ENCODE assay signal across 17 cellular contexts in the genomic region with DNA sequence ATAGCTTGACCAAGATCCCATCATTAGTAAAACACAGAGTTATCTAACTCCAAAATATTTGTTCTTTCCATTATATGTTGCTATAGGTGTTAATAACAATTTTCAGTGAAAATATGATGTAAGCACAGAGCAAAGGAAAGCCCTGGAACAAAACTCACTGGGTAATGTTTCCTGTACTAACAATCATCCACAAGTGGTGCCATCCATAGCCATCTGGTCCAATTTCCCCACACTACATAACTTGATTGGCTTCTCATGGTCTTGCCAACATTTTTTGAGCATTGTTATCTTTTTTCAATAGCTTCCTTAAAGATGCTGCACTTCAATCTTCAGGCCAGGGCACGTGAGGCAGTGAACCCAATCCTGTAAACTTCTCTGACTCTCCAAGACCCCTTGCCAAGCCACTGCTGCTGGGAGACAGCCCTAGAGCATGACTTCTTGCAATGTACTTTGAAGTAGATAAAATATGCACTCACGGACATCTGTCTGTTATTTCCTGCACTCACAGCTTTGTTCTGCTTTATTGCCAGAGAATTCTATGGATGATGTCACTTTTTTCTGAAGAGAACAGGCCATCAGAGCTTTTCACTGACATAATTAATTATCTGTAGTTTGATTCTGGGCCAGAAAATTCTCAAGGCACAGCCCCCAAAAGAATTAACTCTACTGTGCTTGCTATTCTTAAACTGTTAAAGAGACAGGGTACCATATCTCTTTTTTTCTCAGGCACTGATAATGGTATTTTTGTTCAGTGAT.
DNase-seq lines count a peak whose midpoint lies in the region; ATAC-seq and TF ChIP-seq lines count a peak whose summit lies in the region.
"Had no signal": no experiment of that assay in that cellular context is flagged by ENCODE, and none has a peak within 500 bp of the region (broad histone marks: within the 10 kb centered on the region; RNA-seq: fewer than 3 reads in every experiment).

No MANE protein-coding gene starts in this region.

- DNase-seq in A673 (ENCODE audit: low spot score): peak; percentile 90
- DNase-seq in IMR-90: no peak
- DNase-seq in dermis blood vessel endothelial cell: peak; percentile 96
- DNase-seq in left kidney (ENCODE audit: low read depth, low spot score): peak; percentile 62
- DNase-seq in activated CD4-positive, CD25-positive, alpha-beta regulatory T cell treated with anti-CD3 and anti-CD28 coated beads, Interleukin-2, amount 50 U/mL, for 72 hours: no peak
- DNase-seq in activated naive CD8-positive, alpha-beta T cell treated with anti-CD3 and anti-CD28 coated beads for 36 hours: no peak
- no peak for DNase-seq in RKO (ENCODE audit: low spot score)
- DNase-seq: cerebellar nuclear complex, DMS 273 treated with DMSO at 0.1 percent for 48 hours, NCI-H187 treated with DMSO at 0.1 percent for 48 hours, NCI-H524 treated with DMSO at 0.1 percent for 48 hours, nucleus accumbens had no signal

- H3K4me3 Mint-ChIP-seq in activated naive CD8-positive, alpha-beta T cell treated with anti-CD3 and anti-CD28 coated beads for 36 hours: no peak overlapping the region
- H3K4me3 Mint-ChIP-seq: activated naive CD4-positive, alpha-beta T cell treated with anti-CD3 and anti-CD28 coated beads, Interleukin-2, amount 50 U/mL, for 24 hours had no signal

- no peak for TF ChIP-seq RAD21 in IMR-90 (IDR thresholded peaks at IDR 0.05; ENCODE audit: low read length)

- no peaks in the 10 kb centered on the region for H3K4me1 Mint-ChIP-seq in activated naive CD8-positive, alpha-beta T cell treated with anti-CD3 and anti-CD28 coated beads for 36 hours
- H3K4me1 Mint-ChIP-seq: activated naive CD4-positive, alpha-beta T cell treated with anti-CD3 and anti-CD28 coated beads, Interleukin-2, amount 50 U/mL, for 24 hours had no signal

- no peak for ATAC-seq in IMR-90 (ENCODE audit: low read depth)
- ATAC-seq in GM18498 (IDR thresholded peaks at IDR 0.05; ENCODE audit: unreplicated experiment): no peak

- no peak overlapping the region for H3K27ac Mint-ChIP-seq in activated naive CD8-positive, alpha-beta T cell treated with anti-CD3 and anti-CD28 coated beads for 36 hours
- H3K27ac Mint-ChIP-seq: activated naive CD4-positive, alpha-beta T cell treated with anti-CD3 and anti-CD28 coated beads, Interleukin-2, amount 50 U/mL, for 24 hours had no signal

- H3K9me1 ChIP-seq in IMR-90 (ENCODE audit: insufficient read depth, low read length): no peaks in the 10 kb centered on the region

- H2BK15ac ChIP-seq in IMR-90 (ENCODE audit: low read depth, low read length): no peak overlapping the region; the same call in 2 of the 3 replicates

- H3K4me2 ChIP-seq in IMR-90 (ENCODE audit: low read depth, low read length): no peak overlapping the region

- H2AK9ac ChIP-seq in IMR-90 (replicated peaks; ENCODE audit: low read depth, low read length, poor library complexity): no peak overlapping the region

- H3K36me3 Mint-ChIP-seq in activated naive CD8-positive, alpha-beta T cell treated with anti-CD3 and anti-CD28 coated beads for 36 hours: no peaks in the 10 kb centered on the region
- H3K36me3 Mint-ChIP-seq: activated naive CD4-positive, alpha-beta T cell treated with anti-CD3 and anti-CD28 coated beads, Interleukin-2, amount 50 U/mL, for 24 hours had no signal

- no peak overlapping the region for H3K4me3 ChIP-seq in A673 (ENCODE audit: low read depth, low read length, poor library complexity, severe bottlenecking)
- H3K4me3 ChIP-seq in IMR-90 (ENCODE audit: insufficient read depth, low read depth, low read length): no peak overlapping the region
- H3K4me3 ChIP-seq: lung had no signal

- peaks cover 8% of the 10 kb centered on the region for H3K27me3 Mint-ChIP-seq in activated naive CD8-positive, alpha-beta T cell treated with anti-CD3 and anti-CD28 coated beads for 36 hours

- intact Hi-C loops in A673 (cut with micrococcal nuclease; ENCODE audit: unreplicated experiment) (no loop called here), IMR-90 (cut with micrococcal nuclease) (no loop called here)

- no peak overlapping the region for H3K14ac ChIP-seq in IMR-90 (replicated peaks; ENCODE audit: low read depth, low read length)

- H3K36me3 ChIP-seq in A673 (ENCODE audit: insufficient read depth, low read length, poor library complexity, severe bottlenecking) (no peaks in the 10 kb centered on the region), IMR-90 (ENCODE audit: control insufficient read depth, insufficient read depth, low read length) (no peaks in the 10 kb centered on the region)

- H3K27ac ChIP-seq in A673 (ENCODE audit: low read depth, low read length, poor library complexity, severe bottlenecking) (peak overlapping the region; percentile 69), IMR-90 (ENCODE audit: insufficient read depth, low read length) (no peak overlapping the region)
- H3K27ac ChIP-seq: epithelial cell of prostate, RWPE1 had no signal

- no peaks in the 10 kb centered on the region for H4K20me1 ChIP-seq in IMR-90 (ENCODE audit: insufficient read depth, low read length)

- dilution Hi-C loops in IMR-90 (cut with HindIII; ENCODE audit: low sequenced_read_pairs, unreplicated experiment): no loop called here

- H2BK5ac ChIP-seq in IMR-90 (ENCODE audit: low read depth, low read length, poor library complexity, severe bottlenecking): no peak overlapping the region

- no peak overlapping the region for H2BK20ac ChIP-seq in IMR-90 (ENCODE audit: low read depth, low read length)

- CTCF ChIA-PET in A673 (lab: Charles Lee): no interaction called here
- CTCF ChIA-PET in IMR-90 (lab: Yijun Ruan, JAX): interaction anchor here (0.6 kb wide), 1 partner anchor 12 kb away, joined by 3 read pairs; no protein-coding TSS in a partner anchor

- H3K9me3 Mint-ChIP-seq in activated naive CD8-positive, alpha-beta T cell treated with anti-CD3 and anti-CD28 coated beads for 36 hours: no peaks in the 10 kb centered on the region
- H3K9me3 Mint-ChIP-seq: activated naive CD4-positive, alpha-beta T cell treated with anti-CD3 and anti-CD28 coated beads, Interleukin-2, amount 50 U/mL, for 24 hours had no signal

- H3K4ac ChIP-seq in IMR-90 (ENCODE audit: low read depth, low read length): no peak overlapping the region

- H3K18ac ChIP-seq in IMR-90 (ENCODE audit: low read depth, low read length): no peak overlapping the region; the same call in 1 of the 2 replicates

- BruUV-seq in A673 (replicated peaks; lab: Mats Ljungman, UMichigan): no TSS peak
- BruUV-seq in IMR-90 (replicated peaks; lab: Mats Ljungman, UMichigan): no TSS peak

- H3K9me3 ChIP-seq in A673 (ENCODE audit: low read depth, low read length, poor library complexity, severe bottlenecking): no peaks in the 10 kb centered on the region
- no peaks in the 10 kb centered on the region for H3K9me3 ChIP-seq in IMR-90 (ENCODE audit: control insufficient read depth, insufficient read depth, low read length)

- no CpG with 5 or more reads among the region's 2 CpGs for WGBS in IMR-90 (ENCODE audit: extremely low coverage in 2 of 2, insufficient read length in 1 of 2), 2 experiments

- H2AK5ac ChIP-seq in IMR-90 (ENCODE audit: low read depth, low read length): no peak overlapping the region

- no peak overlapping the region for H2BK120ac ChIP-seq in IMR-90 (ENCODE audit: low read depth, low read length)

- peak overlapping the region; percentile 44 for H2AFZ ChIP-seq in IMR-90 (replicated peaks; ENCODE audit: low read length, poor library complexity)

- no peak overlapping the region for H3K56ac ChIP-seq in IMR-90 (ENCODE audit: extremely low read depth, insufficient read depth, low read length)

- H3K27me3 ChIP-seq in A673 (replicated peaks; ENCODE audit: insufficient read depth, low read depth, low read length, poor library complexity) (no peaks in the 10 kb centered on the region), IMR-90 (ENCODE audit: control insufficient read depth, insufficient read depth, low read length) (0 out of 2 replicates have a peak, but pooled peaks cover 2% of the 10 kb centered on the region)

- no peak overlapping the region; the same call in 1 of the 2 replicates for H4K91ac ChIP-seq in IMR-90 (ENCODE audit: insufficient read depth, low read depth, low read length)

- H3K23ac ChIP-seq in IMR-90 (ENCODE audit: low read depth, low read length): no peak overlapping the region

- TF ChIP-seq CTCF in A673 (conservative IDR thresholded peaks at IDR 0.05; ENCODE audit: low read depth, low read length) (no peak), IMR-90 (conservative IDR thresholded peaks at IDR 0.05; ENCODE audit: low read depth, low read length) (no peak)

- H4K8ac ChIP-seq in IMR-90 (ENCODE audit: low read depth in 2 of 2, low read length in 2 of 2): no peak overlapping the region

- H3K79me1 ChIP-seq in IMR-90 (ENCODE audit: low read depth in 1 of 2, low read length in 2 of 2): no peaks in the 10 kb centered on the region

- in situ Hi-C loops in IMR-90 (cut with MboI; ENCODE audit: low sequenced_read_pairs): no loop called here

- H3K4me1 ChIP-seq in A673 (ENCODE audit: insufficient read depth, low read length, poor library complexity, severe bottlenecking) (peaks cover 21% of the 10 kb centered on the region), IMR-90 (ENCODE audit: control insufficient read depth, insufficient read depth, low read length) (peaks cover 3% of the 10 kb centered on the region)

- no peak for TF ChIP-seq POLR2A in IMR-90 (IDR thresholded peaks at IDR 0.05; ENCODE audit: low read depth, low read length)

- no peak overlapping the region for H3K9ac ChIP-seq in IMR-90 (ENCODE audit: low read depth, low read length)

- no peak overlapping the region for H4K5ac ChIP-seq in IMR-90 (ENCODE audit: low read depth, low read length)

- POLR2A ChIA-PET in A673 (lab: Charles Lee; ENCODE audit: low non-redundant PET): interaction anchor here (0.6 kb wide), 1 partner anchor 16 kb away, joined by 3 read pairs; no protein-coding TSS in a partner anchor
- POLR2A ChIA-PET in IMR-90 (lab: Charles Lee; ENCODE audit: unreplicated experiment): no interaction called here

TF ChIP-seq in IMR-90, 13 proteins besides CTCF, POLR2A, EP300 and RAD21:
- TF ChIP-seq BHLHE40 (IDR thresholded peaks at IDR 0.05; ENCODE audit: low read depth, low read length): no peak
- no peak for TF ChIP-seq RFX5 (IDR thresholded peaks at IDR 0.05; ENCODE audit: low read depth, low read length)
- TF ChIP-seq CHD1 (IDR thresholded peaks at IDR 0.05; ENCODE audit: low read depth, low read length): no peak
- no peak for TF ChIP-seq SMC3 (IDR thresholded peaks at IDR 0.05; ENCODE audit: low read depth, low read length)
- TF ChIP-seq, protein P1, sequence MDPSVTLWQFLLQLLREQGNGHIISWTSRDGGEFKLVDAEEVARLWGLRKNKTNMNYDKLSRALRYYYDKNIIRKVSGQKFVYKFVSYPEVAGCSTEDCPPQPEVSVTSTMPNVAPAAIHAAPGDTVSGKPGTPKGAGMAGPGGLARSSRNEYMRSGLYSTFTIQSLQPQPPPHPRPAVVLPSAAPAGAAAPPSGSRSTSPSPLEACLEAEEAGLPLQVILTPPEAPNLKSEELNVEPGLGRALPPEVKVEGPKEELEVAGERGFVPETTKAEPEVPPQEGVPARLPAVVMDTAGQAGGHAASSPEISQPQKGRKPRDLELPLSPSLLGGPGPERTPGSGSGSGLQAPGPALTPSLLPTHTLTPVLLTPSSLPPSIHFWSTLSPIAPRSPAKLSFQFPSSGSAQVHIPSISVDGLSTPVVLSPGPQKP (IDR thresholded peaks at IDR 0.05; ENCODE audit: borderline replicate concordance, low read depth, low read length): no peak

Comparison
In these comparisons a context has a peak if more than half of its experiments do, and no peak if none do; other contexts are left out.
1. DNase-seq: peak in A673 (single experiment), dermis blood vessel endothelial cell (single experiment) and left kidney (single experiment); none in IMR-90 (single experiment), activated CD4-positive, CD25-positive, alpha-beta regulatory T cell treated with anti-CD3 and anti-CD28 coated beads, Interleukin-2, amount 50 U/mL, for 72 hours (single experiment), activated naive CD8-positive, alpha-beta T cell treated with anti-CD3 and anti-CD28 coated beads for 36 hours (single experiment) and RKO (single experiment).